In genomic region chr7:47455872-47456185, GRCh38 we compare ENCODE assay signal across 20 cellular contexts.
DNase-seq lines count a peak whose midpoint lies in the region; ATAC-seq, FAIRE-seq and TF ChIP-seq lines count a peak whose summit lies in the region.
"Had no signal": no experiment of that assay in that cellular context is flagged by ENCODE, and none has a peak within 500 bp of the region (broad histone marks: within the 10 kb centered on the region; RNA-seq: fewer than 3 reads in every experiment).

No MANE protein-coding gene starts in this region.

- no peak overlapping the region for H3K4me2 ChIP-seq in skeletal muscle satellite cell (ENCODE audit: low read length)
- H3K4me2 ChIP-seq: GM23338 had no signal

- intact Hi-C loops in uterus (cut with DNase I; ENCODE audit: low total_unique reads) = no loop called here

- FAIRE-seq in GM19239 (lab: Jason Lieb, UNC) = no peak

- H3K9me3 Mint-ChIP-seq in HFFc6 = no peaks in the 10 kb centered on the region
- H3K9me3 Mint-ChIP-seq: CD4-positive, alpha-beta T cell; GM23338 had no signal

- H3K36me3 ChIP-seq in SJCRH30 = no peaks in the 10 kb centered on the region
- peaks cover 3% of the 10 kb centered on the region for H3K36me3 ChIP-seq in skeletal muscle satellite cell (ENCODE audit: insufficient read depth, low read length)
- no peaks in the 10 kb centered on the region for H3K36me3 ChIP-seq in uterus
- H3K36me3 ChIP-seq: HAP-1 had no signal

- DNase-seq in HFFc6 (no peak), SJCRH30 (no peak), foreskin keratinocyte (no peak), HuH-7 (ENCODE audit: low spot score) (no peak), uterus (no peak), GM19239 (ENCODE audit: insufficient read length, low spot score) (no peak)
- no peak for DNase-seq in activated effector memory CD4-positive, alpha-beta T cell treated with Interleukin-2 at 50 U/mL for 16 hours
- DNase-seq: CD4-positive, alpha-beta T cell; COR-L47; DMS 273 treated with DMSO at 0.1 percent for 48 hours; DMS79 treated with DMSO at 0.1 percent for 48 hours; Kasumi-1; NCI-H1694 treated with DMSO at 0.1 percent for 48 hours; NCI-H446 treated with DMSO at 0.1 percent for 48 hours; NCI-H526 treated with DMSO at 0.1 percent for 48 hours; PC-3 had no signal

- H3K27me3 ChIP-seq in SJCRH30 (no peaks in the 10 kb centered on the region), foreskin keratinocyte (peaks cover 4% of the 10 kb centered on the region), skeletal muscle satellite cell (ENCODE audit: control insufficient read depth, insufficient read depth, low read length) (no peaks in the 10 kb centered on the region), uterus (no peaks in the 10 kb centered on the region)
- H3K27me3 ChIP-seq: SJSA1 had no signal

- H3K27ac ChIP-seq in SJCRH30 (peak overlapping the region; percentile 97; the same call in 1 of the 2 replicates), foreskin keratinocyte (no peak overlapping the region), uterus (peak overlapping the region in 1 of 2 donors; percentile 80)
- H3K27ac ChIP-seq: SJSA1 had no signal

- ATAC-seq in foreskin keratinocyte = peak; percentile 21
- ATAC-seq: PC-3 had no signal

- H3K9me3 ChIP-seq in SJCRH30 (replicated peaks) (no peaks in the 10 kb centered on the region), skeletal muscle satellite cell (replicated peaks; ENCODE audit: low read length) (no peaks in the 10 kb centered on the region), uterus (no peaks in the 10 kb centered on the region)
- H3K9me3 ChIP-seq: HAP-1, SJSA1 had no signal

- H3K4me3 Mint-ChIP-seq in HFFc6 = no peak overlapping the region
- H3K4me3 Mint-ChIP-seq: CD4-positive, alpha-beta T cell; GM23338 had no signal

- H3K27ac Mint-ChIP-seq in HFFc6 = peak overlapping the region; percentile 17; the same call in 1 of the 2 replicates
- H3K27ac Mint-ChIP-seq: CD4-positive, alpha-beta T cell; GM23338 had no signal

- no peaks in the 10 kb centered on the region; the same call in none of the 2 replicates for H3K27me3 Mint-ChIP-seq in HFFc6 (ENCODE audit: insufficient read depth)
- H3K27me3 Mint-ChIP-seq: CD4-positive, alpha-beta T cell had no signal

- H3K36me3 Mint-ChIP-seq in HFFc6 (ENCODE audit: low read depth) = peaks cover 11% of the 10 kb centered on the region

- no peak for TF ChIP-seq CTCF in HFFc6 (IDR thresholded peaks at IDR 0.05)
- no peak for TF ChIP-seq CTCF in foreskin keratinocyte (conservative IDR thresholded peaks at IDR 0.05)
- no peak for TF ChIP-seq CTCF in uterus (IDR thresholded peaks at IDR 0.05)

- H3K4me1 Mint-ChIP-seq in HFFc6 (ENCODE audit: low read depth) = peaks cover 93% of the 10 kb centered on the region

- H3K9ac ChIP-seq in skeletal muscle satellite cell (ENCODE audit: low read depth, low read length) = peak overlapping the region; percentile 100

- H3K4me1 ChIP-seq in SJCRH30 (peaks cover 70% of the 10 kb centered on the region), foreskin keratinocyte (peaks cover 8% of the 10 kb centered on the region), skeletal muscle satellite cell (ENCODE audit: control insufficient read depth, insufficient read depth, low read length) (peaks cover 90% of the 10 kb centered on the region), uterus (peaks cover 13 to 14% of the 10 kb centered on the region in 2 donors)
- H3K4me1 ChIP-seq: HAP-1 had no signal

- H3K4me3 ChIP-seq in SJCRH30 (no peak overlapping the region), skeletal muscle satellite cell (ENCODE audit: low read length) (no peak overlapping the region), uterus (no peak overlapping the region)
- H3K4me3 ChIP-seq: GM23338, HAP-1, SJSA1 had no signal

- TF ChIP-seq POLR2A in uterus (IDR thresholded peaks at IDR 0.05) = no peak
